In genomic region chr11:95147364-95147905, GRCh38 we compare ENCODE assay signal across 9 cellular contexts. TPM values are rescaled to one million over a fixed set of nuclear protein-coding genes. Genes with fewer than 3 reads are reported as not detected.
A peak's percentile ranks its signal among the peaks of the same experiment; 100 is the strongest.
DNase-seq lines count a peak whose midpoint lies in the region; ATAC-seq and TF ChIP-seq lines count a peak whose summit lies in the region.
"Had no signal": no experiment of that assay in that cellular context is flagged by ENCODE, and none has a peak within 500 bp of the region (broad histone marks: within the 10 kb centered on the region; RNA-seq: fewer than 3 reads in every experiment).

No MANE protein-coding gene starts in this region.

- TF ChIP-seq POLR2A in body of pancreas (IDR thresholded peaks at IDR 0.05) (no peak), thyroid gland (IDR thresholded peaks at IDR 0.05) (no peak)

- peak overlapping the region in 1 of 4 donors; percentile 14 for H3K27ac ChIP-seq in body of pancreas
- no peak overlapping the region for H3K27ac ChIP-seq in thyroid gland

- H3K4me3 ChIP-seq in body of pancreas = no peak overlapping the region
- no peak overlapping the region for H3K4me3 ChIP-seq in thyroid gland (replicated peaks in 1 of 3)

- TF ChIP-seq CTCF in body of pancreas (IDR thresholded peaks at IDR 0.05) = no peak
- TF ChIP-seq CTCF in thyroid gland (IDR thresholded peaks at IDR 0.05) = no peak

- DNase-seq in AG08396 (ENCODE audit: low spot score) (peak; percentile 77), KG1 (lab: John Stamatoyannopoulos, UW) (peak; percentile 30), body of pancreas (peak in 3 of 4 donors; percentile 14 to 49 (median 17)), medulla oblongata (ENCODE audit: extremely low spot score) (peak; percentile 42), thyroid gland (no peak), NCI-H1417 treated with DMSO at 0.1 percent for 48 hours (lab: John Stamatoyannopoulos, UW) (no peak)
- DNase-seq: NCI-H2081 treated with DMSO at 0.1 percent for 48 hours had no signal

- ATAC-seq in body of pancreas (no peak), HG02678 (IDR thresholded peaks at IDR 0.05; ENCODE audit: unreplicated experiment) (no peak), HG02588 (IDR thresholded peaks at IDR 0.05; ENCODE audit: unreplicated experiment) (no peak)

- H3K27me3 ChIP-seq in body of pancreas (no peaks in the 10 kb centered on the region), thyroid gland (no peaks in the 10 kb centered on the region)

- H3K36me3 ChIP-seq in body of pancreas (replicated peaks in 1 of 2; ENCODE audit: insufficient read depth in 1 of 2, low read depth in 2 of 2) = no peaks in the 10 kb centered on the region
- no peaks in the 10 kb centered on the region for H3K36me3 ChIP-seq in thyroid gland

- WGBS in body of pancreas, 2 donors = 53 to 69% methylated on average over 4 of the region's 4 CpGs
- 63 to 76% methylated on average over 4 of the region's 4 CpGs for WGBS in thyroid gland, 2 donors

- H3K4me1 ChIP-seq in body of pancreas (peaks cover 21% of the 10 kb centered on the region), thyroid gland (peaks cover 7 to 12% of the 10 kb centered on the region in 2 donors)

- no peaks in the 10 kb centered on the region for H3K9me3 ChIP-seq in body of pancreas
- H3K9me3 ChIP-seq in thyroid gland = no peaks in the 10 kb centered on the region

- intact Hi-C loops in body of pancreas (cut with DNase I) (no loop called here), thyroid gland (cut with DNase I) (loop anchor here (10.0 kb wide), 1 partner anchor 173 kb away; the partner anchor contains the start of genes CWC15 and KDM4D)

RNA-seq across cellular contexts. Expression of gene ENDOD1, which starts 57.8 kb away (rescaled TPM):
- total RNA-seq in body of pancreas = 10 to 100 TPM in 1 of 2 donors, 1 to 10 TPM in 1; 8.6 to 13.7 TPM
- 10 to 100 TPM; 31.1 to 52.3 (median 36.8) TPM for total RNA-seq in thyroid gland

Comparison
In these comparisons a context has a peak if more than half of its experiments do, and no peak if none do; other contexts are left out.
1. DNase-seq: peak in AG08396 (single experiment), KG1 (single experiment), body of pancreas (3 of 4) and medulla oblongata (single experiment); none in thyroid gland (0 of 2) and NCI-H1417 treated with DMSO at 0.1 percent for 48 hours (single experiment).